ENCODE assay signal across 21 cellular contexts in genomic region chr13:73251866-73252265, GRCh38.
"Had no signal": no experiment of that assay in that cellular context is flagged by ENCODE, and none has a peak within 500 bp of the region (broad histone marks: within the 10 kb centered on the region; RNA-seq: fewer than 3 reads in every experiment).

No MANE protein-coding gene starts in this region.

- H3K27ac Mint-ChIP-seq: IgD-negative memory B cell had no signal

- H3K4me1 Mint-ChIP-seq: IgD-negative memory B cell had no signal

- H3K4me2 ChIP-seq: KMS-11 had no signal

- H3K4me3 Mint-ChIP-seq: IgD-negative memory B cell had no signal

- H3K27me3 Mint-ChIP-seq: IgD-negative memory B cell had no signal

- H3K36me3 Mint-ChIP-seq: IgD-negative memory B cell had no signal

- FAIRE-seq: K562 had no signal

- H3K4me3 ChIP-seq: K562 had no signal

- H3K27ac ChIP-seq: KMS-11, RWPE1 had no signal

- DNase-seq: Kasumi-1; MM.1S; NCI-H1092 treated with DMSO at 0.1 percent for 48 hours; NCI-H1436; NCI-H187; NCI-H2029; NCI-H2081 treated with DMSO at 0.1 percent for 48 hours; NCI-H2171; NCI-H226; NCI-H446; NCI-H510A; NCI-H524 treated with DMSO at 0.1 percent for 48 hours; NCI-H69; NCI-H774; NK-92 treated with Interleukin-12 subunit alpha and Interleukin-12 subunit beta, amount 100 ng/mL, for 24 hours; PC-3; SHP77 had no signal

- H3K9ac ChIP-seq: KMS-11 had no signal
